ENCODE assay signal across 1 cellular context in genomic region chr18:8948011-8948410, GRCh38.
TF ChIP-seq lines count a peak whose summit lies in the region.

No MANE protein-coding gene starts in this region.

TF ChIP-seq in SK-N-SH treated with all-trans-retinoic acid at 6 μM for 48 hours, 23 proteins besides CTCF, POLR2A, EP300 and RAD21 (continued from another document):
- TF ChIP-seq TSHZ2 (CRISPR knock-in tag; IDR thresholded peaks at IDR 0.05) (no peak), SNAI2 (CRISPR knock-in tag; IDR thresholded peaks at IDR 0.05) (no peak), CSRNP3 (CRISPR knock-in tag; IDR thresholded peaks at IDR 0.05) (no peak), ZNF565 (CRISPR knock-in tag; conservative IDR thresholded peaks at IDR 0.05; ENCODE audit: low read depth) (no peak), BACH2 (CRISPR knock-in tag; IDR thresholded peaks at IDR 0.05; ENCODE audit: borderline replicate concordance) (no peak)
